ENCODE assay signal across 8 cellular contexts in the genomic region with DNA sequence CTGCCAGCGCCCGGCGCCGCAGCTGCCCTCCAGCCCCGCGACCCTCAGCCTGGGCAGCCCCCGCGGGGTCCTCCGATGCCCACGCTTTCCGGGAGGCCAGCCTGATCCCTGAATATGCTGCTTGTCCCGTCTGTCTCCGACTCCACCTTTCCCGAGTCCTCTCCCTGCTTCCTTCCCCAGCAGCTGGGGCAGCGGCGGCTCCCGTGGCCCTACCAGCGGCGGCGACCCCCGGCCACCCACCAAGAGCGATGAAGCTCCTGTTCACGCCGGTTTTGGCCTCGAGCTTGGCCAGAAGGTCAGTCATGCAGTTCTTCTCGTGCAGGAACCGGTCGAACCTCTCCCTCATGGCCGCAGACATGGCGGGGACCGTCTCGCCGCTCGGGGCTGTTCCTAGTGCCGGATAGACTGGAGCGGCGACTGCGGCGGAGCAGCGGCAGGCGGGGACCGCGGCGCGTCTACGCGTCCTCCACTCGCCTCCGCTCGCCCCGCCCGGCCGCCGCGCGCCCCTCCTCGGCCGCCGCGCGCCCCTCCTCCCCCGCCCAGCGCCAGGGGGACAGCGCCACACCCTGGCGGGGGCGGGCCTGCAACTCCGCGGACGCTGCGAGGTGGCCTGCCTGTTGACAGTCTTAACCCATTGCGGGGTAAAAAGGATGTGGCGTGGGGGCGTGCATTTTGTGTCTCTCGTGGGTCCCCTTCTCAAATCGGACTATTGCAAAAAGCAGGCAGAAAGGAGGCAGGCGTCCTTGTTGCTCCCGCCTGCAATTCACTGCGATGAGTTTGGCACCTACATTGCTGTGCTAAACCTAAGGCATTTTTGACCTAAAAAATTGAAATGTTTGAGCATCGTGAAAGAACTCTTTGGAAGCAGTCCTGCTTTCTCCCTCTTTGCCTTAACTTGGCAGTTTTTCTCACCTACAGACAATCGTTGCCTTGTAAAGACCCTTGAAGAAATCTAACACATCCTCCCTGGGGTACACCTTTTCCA. TPM values are rescaled to one million over a fixed set of nuclear protein-coding genes. Genes with fewer than 3 reads are reported as not detected.
DNase-seq lines count a peak whose midpoint lies in the region; ATAC-seq and TF ChIP-seq lines count a peak whose summit lies in the region.

A gene (minus strand): TSS at position 395 of the 985 bp plus-strand sequence. CDS start 37 bp downstream, at position 358.

- peak within 1 kb of the TSS; percentile 85 to 97 (median 92); a peak in 5 of 7 replicates for H3K27ac Mint-ChIP-seq in H9
- H3K27ac Mint-ChIP-seq in activated naive CD4-positive, alpha-beta T cell treated with anti-CD3 and anti-CD28 coated beads for 36 hours = peak within 1 kb of the TSS; percentile 81

- H3K4me1 ChIP-seq in H9 (ENCODE audit: insufficient read depth, low read length) (no peaks in the 10 kb centered on the region), MM.1S (ENCODE audit: low read length) (peaks cover 42% of the 10 kb centered on the region), gastroesophageal sphincter (peaks cover 0 to 55% (median 18%) of the 10 kb centered on the region in 3 donors)

- no peak within 1 kb of the TSS for H2BK120ac ChIP-seq in H9 (ENCODE audit: low read depth, low read length, poor library complexity, severe bottlenecking)

- H3K4me1 Mint-ChIP-seq in H9 = peaks cover 12 to 20% of the 10 kb centered on the region in 2 experiments
- peaks cover 45% of the 10 kb centered on the region for H3K4me1 Mint-ChIP-seq in activated naive CD4-positive, alpha-beta T cell treated with anti-CD3 and anti-CD28 coated beads for 36 hours (ENCODE audit: low read depth)

- peak within 1 kb of the TSS; percentile 76 for H3K9ac ChIP-seq in H9 (ENCODE audit: extremely low read depth, insufficient read length, low read length)
- H3K9ac ChIP-seq in MM.1S (ENCODE audit: low read length) = peak within 1 kb of the TSS; percentile 90

- no peaks in the 10 kb centered on the region; a peak in 1 of 5 replicates for H3K9me3 Mint-ChIP-seq in H9
- no peaks in the 10 kb centered on the region for H3K9me3 Mint-ChIP-seq in activated naive CD4-positive, alpha-beta T cell treated with anti-CD3 and anti-CD28 coated beads for 36 hours

- no peak within 1 kb of the TSS for H2BK5ac ChIP-seq in H9 (ENCODE audit: insufficient read length, low read length)

- no peaks in the 10 kb centered on the region for H3K9me3 ChIP-seq in H9 (ENCODE audit: control insufficient read depth, low read depth, low read length)
- H3K9me3 ChIP-seq in MM.1S (replicated peaks; ENCODE audit: insufficient read depth, low read length) = no peaks in the 10 kb centered on the region
- H3K9me3 ChIP-seq in gastroesophageal sphincter = no peaks in the 10 kb centered on the region

- in situ Hi-C loops in SK-MEL-5 (cut with HindIII; ENCODE audit: low pct_unique_long_range_greater_than_20kb, low sequenced_read_pairs) = no loop called here

- H4K91ac ChIP-seq in H9 (ENCODE audit: insufficient read length, low read depth, low read length) = no peak within 1 kb of the TSS

- H3K56ac ChIP-seq in H9 (ENCODE audit: insufficient read length, low read depth, low read length) = no peak within 1 kb of the TSS

- H3K27ac ChIP-seq in H9 (ENCODE audit: insufficient read length, low read depth, low read length) (no peak within 1 kb of the TSS), MM.1S (ENCODE audit: low read length) (peak within 1 kb of the TSS; percentile 80), gastroesophageal sphincter (peak within 1 kb of the TSS; percentile 97 to 99 (median 97)), temporal lobe (ENCODE audit: low read depth, low read length) (peak within 1 kb of the TSS; percentile 90)

- peak within 1 kb of the TSS; percentile 93 to 98 for H3K4me3 Mint-ChIP-seq in H9
- peak within 1 kb of the TSS; percentile 90 for H3K4me3 Mint-ChIP-seq in activated naive CD4-positive, alpha-beta T cell treated with anti-CD3 and anti-CD28 coated beads for 36 hours

- H3K4ac ChIP-seq in H9 (ENCODE audit: low read depth, low read length) = no peak within 1 kb of the TSS

- H2BK12ac ChIP-seq in H9 (ENCODE audit: insufficient read length, low read depth, low read length) = no peak within 1 kb of the TSS

- TF ChIP-seq CTCF in H9 (conservative IDR thresholded peaks at IDR 0.05) (peak; percentile 80), MM.1S (IDR thresholded peaks at IDR 0.05; ENCODE audit: low read length) (peak; percentile 56), gastroesophageal sphincter (IDR thresholded peaks at IDR 0.05) (peak; percentile 50 to 88 (median 82))

- TF ChIP-seq EP300 in gastroesophageal sphincter (IDR thresholded peaks at IDR 0.05) = no peak

- H3K23ac ChIP-seq in H9 (ENCODE audit: insufficient read length, low read depth, low read length) = no peak within 1 kb of the TSS

- H4K8ac ChIP-seq in H9 (replicated peaks; ENCODE audit: insufficient read length, low read depth, low read length) = no peak within 1 kb of the TSS

- DNase-seq in GF-D8 (lab: John Stamatoyannopoulos, UW) = peak; percentile 35
- DNase-seq in H9 = peak; percentile 85
- DNase-seq in MM.1S = peak; percentile 89
- peak; percentile 79 for DNase-seq in SK-MEL-5 (ENCODE audit: low read depth, low spot score)
- peak; percentile 76 for DNase-seq in activated naive CD4-positive, alpha-beta T cell treated with anti-CD3 and anti-CD28 coated beads for 36 hours
- peak; percentile 75 for DNase-seq in occipital lobe (lab: John Stamatoyannopoulos, UW)

- H2BK15ac ChIP-seq in H9 (ENCODE audit: low read depth, low read length) = no peak within 1 kb of the TSS

- H3K36me3 Mint-ChIP-seq in H9 (ENCODE audit: insufficient read depth in 1 of 3, low read depth in 3 of 3) = peaks cover 11 to 27% (median 26%) of the 10 kb centered on the region in 3 experiments
- peaks cover 15% of the 10 kb centered on the region for H3K36me3 Mint-ChIP-seq in activated naive CD4-positive, alpha-beta T cell treated with anti-CD3 and anti-CD28 coated beads for 36 hours (ENCODE audit: low read depth)

- CTCF ChIA-PET in activated naive CD4-positive, alpha-beta T cell treated with anti-CD3 and anti-CD28 coated beads for 36 hours (lab: Charles Lee) = interaction anchor here (0.6 to 6.0 kb wide), 19 partner anchors 11 to 1585 kb away, joined by 3 to 27 read pairs (median 3); a partner anchor contains a TSS

- H3K27me3 ChIP-seq in H9 (ENCODE audit: insufficient read depth, low read length) = no peaks in the 10 kb centered on the region
- no peaks in the 10 kb centered on the region for H3K27me3 ChIP-seq in MM.1S (replicated peaks; ENCODE audit: insufficient read depth, low read length)
- no peaks in the 10 kb centered on the region for H3K27me3 ChIP-seq in gastroesophageal sphincter

- no peaks in the 10 kb centered on the region for H4K20me1 ChIP-seq in H9 (ENCODE audit: control insufficient read depth, insufficient read depth, insufficient read length)
- H4K20me1 ChIP-seq in MM.1S (ENCODE audit: insufficient read depth, low read length) = no peaks in the 10 kb centered on the region

- no peak within 1 kb of the TSS for H2BK20ac ChIP-seq in H9 (ENCODE audit: low read depth, low read length, poor library complexity, severe bottlenecking)

- no peak within 1 kb of the TSS for H2AFZ ChIP-seq in H9 (ENCODE audit: low read length)
- H2AFZ ChIP-seq in MM.1S (ENCODE audit: low read length) = peak within 1 kb of the TSS; percentile 91

- peak; percentile 94 for ATAC-seq in gastroesophageal sphincter

- H3K4me3 ChIP-seq in MM.1S (ENCODE audit: low read length) (peak within 1 kb of the TSS; percentile 99), gastroesophageal sphincter (peak within 1 kb of the TSS; percentile 95 to 97)

- intact Hi-C loops in activated naive CD4-positive, alpha-beta T cell treated with anti-CD3 and anti-CD28 coated beads for 36 hours (cut with micrococcal nuclease) = loop anchor here (1.0 to 10.0 kb wide), 11 partner anchors 42 to 760 kb away; a partner anchor contains a TSS

- no peaks in the 10 kb centered on the region for H3K79me2 ChIP-seq in H9 (ENCODE audit: insufficient read depth, low read length)
- H3K79me2 ChIP-seq in MM.1S (ENCODE audit: low read length) = peaks cover 56% of the 10 kb centered on the region

- no peaks in the 10 kb centered on the region for H3K9me2 ChIP-seq in MM.1S (replicated peaks; ENCODE audit: insufficient read depth, low read length)

- peaks cover 4% of the 10 kb centered on the region for H3K79me1 ChIP-seq in H9 (ENCODE audit: insufficient read depth, low read depth, low read length, poor library complexity, severe bottlenecking)

- no peak within 1 kb of the TSS for H2AK5ac ChIP-seq in H9 (ENCODE audit: insufficient read length, low read length)

- peak within 1 kb of the TSS; percentile 85 for H3K4me2 ChIP-seq in H9 (ENCODE audit: insufficient read depth, insufficient read length, low read length)
- H3K4me2 ChIP-seq in MM.1S (ENCODE audit: low read depth, low read length) = peak within 1 kb of the TSS; percentile 99

- TF ChIP-seq POLR2A in gastroesophageal sphincter (IDR thresholded peaks at IDR 0.05) = peak; percentile 77 to 82

- H3K27me3 Mint-ChIP-seq in H9 (ENCODE audit: low read depth) = peaks cover 14% of the 10 kb centered on the region
- no peaks in the 10 kb centered on the region for H3K27me3 Mint-ChIP-seq in activated naive CD4-positive, alpha-beta T cell treated with anti-CD3 and anti-CD28 coated beads for 36 hours (ENCODE audit: low read depth)

- H3K14ac ChIP-seq in H9 (ENCODE audit: insufficient read depth, low read length) = peak within 1 kb of the TSS; percentile 53

- H3K36me3 ChIP-seq in MM.1S (replicated peaks; ENCODE audit: insufficient read depth, low read length) (0 out of 2 replicates have a peak, but pooled peaks cover 3% of the 10 kb centered on the region), gastroesophageal sphincter (peaks cover 0 to 26% of the 10 kb centered on the region in 2 donors)

- H3K18ac ChIP-seq in H9 (ENCODE audit: insufficient read length, low read depth, low read length) = peak within 1 kb of the TSS; percentile 83

- no peak within 1 kb of the TSS for H4K5ac ChIP-seq in H9 (ENCODE audit: insufficient read length, low read depth, low read length)

- peaks cover 5% of the 10 kb centered on the region for H3K23me2 ChIP-seq in H9 (ENCODE audit: insufficient read length, low read depth, low read length, poor library complexity, severe bottlenecking)

- H3T11ph ChIP-seq in H9 (ENCODE audit: low read length) = no peak within 1 kb of the TSS

- no CpG with 5 or more reads among the region's 80 CpGs for WGBS in H9 (ENCODE audit: extremely low coverage, insufficient read length, low lambda C conversion rate)
- WGBS in gastroesophageal sphincter (ENCODE audit: low coverage in 1 of 2), 2 donors = 0% methylated on average over 1 to 8 of the region's 80 CpGs

- peaks cover 23% of the 10 kb centered on the region for H3F3A ChIP-seq in MM.1S (ENCODE audit: insufficient read depth, low read length)

RNA-seq across cellular contexts. Expression of the gene that starts here (rescaled TPM):
- total RNA-seq in H9 (2021) = 45.3 and 46.2 TPM in 2 replicates
- total RNA-seq in SK-MEL-5 (2014; rRNA removed; shearing (Covaris generic)) = 32.4 and 47.7 TPM in 2 replicates
- 61.8 and 75.1 TPM in 2 replicates for polyA plus RNA-seq in SK-MEL-5 (2015; cell fraction: cytosol; rRNA removed)
- polyA plus RNA-seq in SK-MEL-5 (2015; cell fraction: nucleus; rRNA removed) = 16.1 and 29.3 TPM in 2 replicates
- total RNA-seq in activated naive CD4-positive, alpha-beta T cell treated with anti-CD3 and anti-CD28 coated beads for 36 hours = 10 to 100 TPM; 18.3 to 18.8 TPM
- 10 to 100 TPM; 59.6 to 81.7 (median 69.3) TPM for total RNA-seq in gastroesophageal sphincter
- total RNA-seq in occipital lobe = 113 TPM
- total RNA-seq in temporal lobe = 78.9 TPM

Comparison
In these comparisons a context has a peak if more than half of its experiments do, and no peak if none do; other contexts are left out.
1. DNase-seq: peak in every context shown above with its lines; median percentile 89 in MM.1S; 85 in H9; 79 in SK-MEL-5; 76 in activated naive CD4-positive, alpha-beta T cell treated with anti-CD3 and anti-CD28 coated beads for 36 hours; 75 in occipital lobe; 35 in GF-D8.